ENCODE assay signal across 26 cellular contexts in genomic region chr3:123733341-123733740, GRCh38.
DNase-seq lines count a peak whose midpoint lies in the region; ATAC-seq and TF ChIP-seq lines count a peak whose summit lies in the region.
"Had no signal": no experiment of that assay in that cellular context is flagged by ENCODE, and none has a peak within 500 bp of the region (broad histone marks: within the 10 kb centered on the region; RNA-seq: fewer than 3 reads in every experiment).

No MANE protein-coding gene starts in this region.

- DNase-seq in Daoy (ENCODE audit: low read depth) (peak; percentile 42), PC-3 (peak; percentile 35), chondrocyte (ENCODE audit: low spot score) (no peak), renal cortical epithelial cell (ENCODE audit: low read depth) (peak; percentile 30), mucosa of descending colon (no peak), NCI-H524 treated with DMSO at 0.1 percent for 48 hours (lab: John Stamatoyannopoulos, UW) (no peak)
- DNase-seq: activated CD4-positive, alpha-beta T cell treated with anti-CD3 and anti-CD28 coated beads, Interleukin-2, amount 50 U/mL, for 1 hour; activated CD8-positive, alpha-beta memory T cell treated with anti-CD3 and anti-CD28 coated beads, Interleukin-2, amount 50 U/mL, for 48 hours; aorta; CD4-positive, alpha-beta T cell; DMS 273 treated with DMSO at 0.1 percent for 48 hours; effector CD4-positive, alpha-beta T cell; immature natural killer cell; left ventricle myocardium inferior; midbrain; natural killer cell; NCI-H187; NCI-H69; stimulated activated CD4-positive, alpha-beta T cell treated with anti-CD3 and anti-CD28 coated beads, Interleukin-4, amount 100 ng/mL, for 4 hours; stimulated activated naive CD8-positive, alpha-beta T cell treated with anti-CD3 and anti-CD28 coated beads, Interleukin-15, Interleukin-2, amounts not matched to agents 100 U/mL and 50 U/mL, for 24 hours had no signal

- H3K27me3 Mint-ChIP-seq in chondrocyte (ENCODE audit: low read depth) = no peaks in the 10 kb centered on the region
- H3K27me3 Mint-ChIP-seq: activated naive CD8-positive, alpha-beta T cell; CD4-positive, alpha-beta T cell had no signal

- H3K4me1 Mint-ChIP-seq in chondrocyte (ENCODE audit: low read depth) = peaks cover 28% of the 10 kb centered on the region
- H3K4me1 Mint-ChIP-seq: immature natural killer cell, natural killer cell, WTC11 had no signal

- intact Hi-C loops in PC-3 (cut with micrococcal nuclease) = loop anchor here (2.0 to 5.0 kb wide), 6 partner anchors 49 to 249 kb away; partner anchors contain the start of genes CCDC14 and MYLK
- intact Hi-C loops in mucosa of descending colon (cut with DNase I, micrococcal nuclease) = no loop called here

- peak overlapping the region; percentile 65 for H3K9ac ChIP-seq in PC-3 (ENCODE audit: low read length)

- no TSS peak for BruUV-seq in PC-3 (replicated peaks; lab: Mats Ljungman, UMichigan)

- POLR2A ChIA-PET in PC-3 (lab: Charles Lee; ENCODE audit: unreplicated experiment) = interaction anchor here (0.6 kb wide), 1 partner anchor 24 kb away, joined by 18 read pairs; no protein-coding TSS in a partner anchor

- H3K9me3 ChIP-seq in PC-3 (ENCODE audit: low read length) = no peaks in the 10 kb centered on the region
- H3K9me3 ChIP-seq in mucosa of descending colon = no peaks in the 10 kb centered on the region
- H3K9me3 ChIP-seq: left ventricle myocardium inferior, right atrium auricular region had no signal

- no peak overlapping the region; the same call in 1 of the 2 replicates for H2AFZ ChIP-seq in PC-3 (ENCODE audit: low read length)
- H2AFZ ChIP-seq: hepatocyte had no signal

- TF ChIP-seq CTCF in PC-3 (conservative IDR thresholded peaks at IDR 0.05; ENCODE audit: low read depth, low read length) (no peak), chondrocyte (IDR thresholded peaks at IDR 0.05) (no peak), mucosa of descending colon (IDR thresholded peaks at IDR 0.05) (no peak)

- H3F3A ChIP-seq in PC-3 (ENCODE audit: low read length, unreplicated experiment) = no peaks in the 10 kb centered on the region

- ATAC-seq in PC-3 (no peak), GM21737 (IDR thresholded peaks at IDR 0.05; ENCODE audit: unreplicated experiment) (no peak), mucosa of descending colon (no peak)
- ATAC-seq: K562; natural killer cell; stimulated activated naive CD8-positive, alpha-beta T cell treated with anti-CD3 and anti-CD28 coated beads, Interleukin-15, Interleukin-2, amounts not matched to agents 100 U/mL and 50 U/mL, for 24 hours; WTC11 had no signal

- H3K4me3 ChIP-seq in PC-3 (ENCODE audit: low read length) (peak overlapping the region; percentile 13; the same call in 1 of the 2 replicates), mucosa of descending colon (no peak overlapping the region)
- H3K4me3 ChIP-seq: hepatocyte, K562, left ventricle myocardium inferior, right atrium auricular region had no signal

- H3K27ac Mint-ChIP-seq in chondrocyte (ENCODE audit: unreplicated experiment) = peak overlapping the region; percentile 63
- H3K27ac Mint-ChIP-seq: activated naive CD8-positive, alpha-beta T cell; CD4-positive, alpha-beta T cell; immature natural killer cell; natural killer cell; WTC11 had no signal

- no peaks in the 10 kb centered on the region for H3K27me3 ChIP-seq in PC-3 (ENCODE audit: low read length)
- H3K27me3 ChIP-seq: hepatocyte, right atrium auricular region had no signal

- H3K36me3 ChIP-seq in PC-3 (ENCODE audit: low read depth, low read length) (no peaks in the 10 kb centered on the region), mucosa of descending colon (ENCODE audit: low read depth) (no peaks in the 10 kb centered on the region)
- H3K36me3 ChIP-seq: left ventricle myocardium inferior, right atrium auricular region had no signal

- no peak overlapping the region for H3K4me3 Mint-ChIP-seq in chondrocyte (ENCODE audit: unreplicated experiment)
- H3K4me3 Mint-ChIP-seq: activated naive CD8-positive, alpha-beta T cell; CD4-positive, alpha-beta T cell; immature natural killer cell; natural killer cell; WTC11 had no signal

- peaks cover 8% of the 10 kb centered on the region for H3K36me3 Mint-ChIP-seq in chondrocyte (ENCODE audit: low read depth)
- H3K36me3 Mint-ChIP-seq: activated naive CD8-positive, alpha-beta T cell; immature natural killer cell; natural killer cell; WTC11 had no signal

- H3K4me1 ChIP-seq in PC-3 (ENCODE audit: insufficient read depth, low read length) (peaks cover 47% of the 10 kb centered on the region), mucosa of descending colon (ENCODE audit: low read depth) (no peaks in the 10 kb centered on the region)
- H3K4me1 ChIP-seq: left ventricle myocardium inferior, right atrium auricular region had no signal

- CTCF ChIA-PET in PC-3 (lab: Charles Lee) = interaction anchor here (0.6 to 1.6 kb wide), 3 partner anchors 10 to 299 kb away, joined by 9 to 14 read pairs (median 11); no protein-coding TSS in a partner anchor

- no peaks in the 10 kb centered on the region for H3K79me2 ChIP-seq in PC-3 (ENCODE audit: low read length)
- H3K79me2 ChIP-seq: hepatocyte had no signal

- H3K9me2 ChIP-seq in PC-3 (replicated peaks; ENCODE audit: low read length) = no peaks in the 10 kb centered on the region

- H4K20me1 ChIP-seq in PC-3 (ENCODE audit: low read length) = no peaks in the 10 kb centered on the region

- H3K4me2 ChIP-seq in PC-3 (ENCODE audit: low read length) = peak overlapping the region; percentile 79
- H3K4me2 ChIP-seq: hepatocyte had no signal

- no peaks in the 10 kb centered on the region for H3K9me3 Mint-ChIP-seq in chondrocyte (ENCODE audit: low read depth)
- H3K9me3 Mint-ChIP-seq: CD4-positive, alpha-beta T cell; immature natural killer cell; natural killer cell; WTC11 had no signal

- peak overlapping the region; percentile 92 for H3K27ac ChIP-seq in PC-3 (ENCODE audit: low read length)
- H3K27ac ChIP-seq: hepatocyte, left ventricle myocardium inferior, right atrium auricular region had no signal

Comparison
In these comparisons a context has a peak if more than half of its experiments do, and no peak if none do; other contexts are left out.
1. DNase-seq: peak in Daoy (single experiment), PC-3 (single experiment) and renal cortical epithelial cell (single experiment); none in chondrocyte (single experiment), mucosa of descending colon (0 of 3) and NCI-H524 treated with DMSO at 0.1 percent for 48 hours (single experiment).